In the genomic region with DNA sequence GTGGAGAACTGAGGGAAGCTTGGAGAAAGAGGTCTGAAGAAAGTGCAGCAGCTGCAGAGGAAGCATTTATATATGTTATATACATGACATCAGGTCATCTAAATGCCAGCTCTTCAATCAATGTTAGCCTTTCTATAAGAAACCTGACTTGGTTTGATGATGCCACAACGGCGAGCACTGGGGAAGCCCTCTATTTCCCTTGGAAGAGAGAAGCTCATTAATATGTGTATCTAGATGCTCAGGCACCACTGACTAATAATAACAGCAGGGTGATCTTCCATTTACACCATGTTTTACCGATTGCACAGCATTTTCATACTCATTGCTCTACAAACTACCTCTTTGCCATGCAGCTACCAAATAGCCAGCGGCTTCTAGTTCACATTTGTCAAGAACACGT, we compare ENCODE assay signal across 8 cellular contexts. TPM values are rescaled to one million over a fixed set of nuclear protein-coding genes. Genes with fewer than 3 reads are reported as not detected.
DNase-seq lines count a peak whose midpoint lies in the region; ATAC-seq, FAIRE-seq and TF ChIP-seq lines count a peak whose summit lies in the region.

No MANE protein-coding gene starts in this region.

- H3K27me3 ChIP-seq in heart left ventricle (no peaks in the 10 kb centered on the region), lung (ENCODE audit: control insufficient read depth, insufficient read depth) (no peaks in the 10 kb centered on the region), vagina (no peaks in the 10 kb centered on the region)

- ATAC-seq in heart left ventricle: no peak
- ATAC-seq in Right ventricle myocardium inferior: no peak
- no peak for ATAC-seq in lung (ENCODE audit: insufficient read depth, low FRiP score)

- TF ChIP-seq CTCF in heart left ventricle (IDR thresholded peaks at IDR 0.05) (no peak), astrocyte of the cerebellum (IDR thresholded peaks at IDR 0.05; ENCODE audit: low read depth, low read length, missing control alignments) (no peak), lung (IDR thresholded peaks at IDR 0.05; ENCODE audit: control extremely low read depth, extremely low read depth) (no peak), vagina (IDR thresholded peaks at IDR 0.05) (no peak)

- peaks cover 0 to 9% (median 0%) of the 10 kb centered on the region in 9 donors for H3K36me3 ChIP-seq in heart left ventricle
- H3K36me3 ChIP-seq in lung (ENCODE audit: control insufficient read depth in 2 of 2, insufficient read depth in 2 of 2, low read length in 2 of 2): no peaks in the 10 kb centered on the region
- no peaks in the 10 kb centered on the region for H3K36me3 ChIP-seq in vagina

- peak overlapping the region in 11 of 12 donors; percentile 56 to 91 (median 74) for H3K4me3 ChIP-seq in heart left ventricle
- peak overlapping the region; percentile 90 for H3K4me3 ChIP-seq in astrocyte of the cerebellum (ENCODE audit: low read depth, low read length)
- peak overlapping the region; percentile 72 for H3K4me3 ChIP-seq in lung
- peak overlapping the region; percentile 58 to 85 for H3K4me3 ChIP-seq in vagina

- no peak for FAIRE-seq in urothelium cell line (lab: Jason Lieb, UNC)

- in situ Hi-C loops in astrocyte of the cerebellum (cut with HindIII; ENCODE audit: low sequenced_read_pairs): no loop called here

- H3K4me1 ChIP-seq in heart left ventricle (peaks cover 0 to 41% (median 24%) of the 10 kb centered on the region in 12 donors), lung (ENCODE audit: control insufficient read depth in 2 of 2, insufficient read depth in 2 of 2, low read length in 2 of 2) (peaks cover 4 to 8% of the 10 kb centered on the region in 2 donors), vagina (peaks cover 21% of the 10 kb centered on the region)

- DNase-seq in heart left ventricle (no peak), Right ventricle myocardium inferior (ENCODE audit: missing footprints) (no peak), astrocyte of the cerebellum (ENCODE audit: low read depth) (no peak), lung (ENCODE audit: low spot score) (no peak), vagina (ENCODE audit: extremely low spot score in 2 of 2) (no peak), germinal center (ENCODE audit: low spot score) (no peak), urothelium cell line (ENCODE audit: low spot score) (no peak), 8988T (no peak)

- H3K27ac ChIP-seq in heart left ventricle (peak overlapping the region in 3 of 12 donors; percentile 69 to 80 (median 80)), lung (ENCODE audit: low read depth in 1 of 2, low read length in 1 of 2) (peak overlapping the region in 1 of 2 donors; percentile 35), vagina (peak overlapping the region; percentile 21)

- intact Hi-C loops in heart left ventricle (cut with DNase I): loop anchor here in 1 of 10 donors (10.0 kb wide), 1 partner anchor 118 kb away; no protein-coding TSS in a partner anchor
- intact Hi-C loops in Right ventricle myocardium inferior (cut with DNase I): no loop called here
- intact Hi-C loops in vagina (cut with DNase I): no loop called here

- H3K9me3 ChIP-seq in heart left ventricle (peaks cover 0 to 5% (median 0%) of the 10 kb centered on the region in 12 donors), lung (ENCODE audit: control insufficient read depth in 2 of 2, insufficient read depth in 1 of 2, low read length in 1 of 2) (no peaks in the 10 kb centered on the region), vagina (no peaks in the 10 kb centered on the region)

- TF ChIP-seq POLR2A in heart left ventricle (IDR thresholded peaks at IDR 0.05): no peak
- no peak for TF ChIP-seq POLR2A in vagina (IDR thresholded peaks at IDR 0.05)

- 32 to 50% (median 34%) methylated on average over 5 of the region's 5 CpGs for WGBS in heart left ventricle, 4 donors
- WGBS in lung, 2 donors: 25 to 37% methylated on average over 5 of the region's 5 CpGs

RNA-seq across cellular contexts. Expression of a gene that starts 0.8 kb away (rescaled TPM):
- 10 to 100 TPM in 5 of 9 donors, 1 to 10 TPM in 4; 6.7 to 15.9 (median 10.9) TPM for total RNA-seq in heart left ventricle
- 10 to 100 TPM; 13.6 to 20.0 TPM for polyA plus RNA-seq in heart left ventricle
- 11.7 TPM for total RNA-seq in Right ventricle myocardium inferior
- 10 to 100 TPM; 16.1 to 17.5 TPM for total RNA-seq in lung
- 10 to 100 TPM; 11.6 to 35.5 TPM for polyA plus RNA-seq in lung
- total RNA-seq in vagina: 32.4 TPM

RNA-seq across cellular contexts. Expression of a gene that starts 6.4 kb away (rescaled TPM):
- 1 to 10 TPM; 3.4 to 9.5 (median 8.4) TPM for total RNA-seq in heart left ventricle
- 10 to 100 TPM in 1 of 2 donors, 1 to 10 TPM in 1; 5.4 to 13.3 TPM for polyA plus RNA-seq in heart left ventricle
- 11.4 TPM for total RNA-seq in Right ventricle myocardium inferior
- total RNA-seq in lung: 1 to 10 TPM; 5.6 to 6.7 TPM
- polyA plus RNA-seq in lung: 1 to 10 TPM; 2.7 to 7.6 TPM
- total RNA-seq in vagina: not detected

RNA-seq across cellular contexts. Expression of a gene that starts 11.7 kb away (rescaled TPM):
- total RNA-seq in heart left ventricle: 10 to 100 TPM; 11.6 to 23.9 (median 15.3) TPM
- 10 to 100 TPM; 10.3 to 12.0 TPM for polyA plus RNA-seq in heart left ventricle
- 20.2 TPM for total RNA-seq in Right ventricle myocardium inferior
- total RNA-seq in lung: 10 to 100 TPM; 21.7 to 60.6 TPM
- polyA plus RNA-seq in lung: 10 to 100 TPM; 10.1 to 18.1 TPM
- total RNA-seq in vagina: 32.9 TPM
